In the genomic region with DNA sequence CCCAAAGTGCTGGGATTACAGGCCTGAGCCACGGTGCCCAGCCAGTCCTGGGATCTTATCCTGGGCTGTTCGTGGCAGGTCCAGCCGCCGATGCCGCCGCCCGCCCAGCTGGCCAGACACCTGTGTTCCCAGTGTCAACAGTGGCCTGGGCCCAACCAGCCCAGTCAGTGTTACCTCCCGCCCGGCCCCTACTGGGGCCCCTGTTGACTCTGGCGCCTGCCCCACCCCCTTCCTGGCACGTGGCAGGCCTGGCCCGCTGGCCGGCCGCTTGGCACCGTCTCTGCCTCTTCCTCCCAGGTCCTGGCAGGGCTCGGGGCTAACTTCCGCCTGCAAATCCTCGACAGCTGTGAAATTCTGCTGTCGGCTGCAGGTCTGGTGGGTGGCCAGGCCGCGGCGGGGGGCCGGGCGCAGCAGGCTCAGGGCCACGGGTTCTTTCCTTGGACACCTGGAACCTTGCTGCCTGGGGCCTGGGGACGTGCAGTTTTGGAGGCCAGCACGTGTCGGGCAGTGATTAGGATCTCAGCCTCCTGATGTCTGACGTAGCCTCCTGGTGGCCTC, we compare ENCODE assay signal across 1 cellular context.
TF ChIP-seq lines count a peak whose summit lies in the region.

No MANE protein-coding gene starts in this region.

TF ChIP-seq in HepG2, 621 proteins besides CTCF, POLR2A, EP300 and RAD21 (continued from another document and continues in another):
- TF ChIP-seq REXO4 (CRISPR knock-in tag; IDR thresholded peaks at IDR 0.05; ENCODE audit: borderline replicate concordance) (peak; percentile 82; the same call in 1 of the 2 replicates), MAZ (IDR thresholded peaks at IDR 0.05; ENCODE audit: borderline replicate concordance, low read depth, low read length) (peak; percentile 84), MAZ (CRISPR knock-in tag; IDR thresholded peaks at IDR 0.05; ENCODE audit: low read depth) (peak; percentile 75; the same call in 1 of the 2 replicates), MIER2 (CRISPR knock-in tag; IDR thresholded peaks at IDR 0.05) (peak; percentile 57; the same call in 1 of the 2 replicates), ZNF788 (CRISPR knock-in tag; IDR thresholded peaks at IDR 0.05; ENCODE audit: borderline replicate concordance) (peak; percentile 76; the same call in 1 of the 2 replicates), RBAK (CRISPR knock-in tag; IDR thresholded peaks at IDR 0.05) (no peak), HMG20B (CRISPR knock-in tag; conservative IDR thresholded peaks at IDR 0.05) (peak; percentile 86), ZKSCAN1 (IDR thresholded peaks at IDR 0.05; ENCODE audit: low read length) (no peak), ESRRA (CRISPR knock-in tag; IDR thresholded peaks at IDR 0.05; ENCODE audit: low read depth) (peak; percentile 80), PAX8 (CRISPR knock-in tag; IDR thresholded peaks at IDR 0.05; ENCODE audit: borderline replicate concordance) (no peak; the same call in 1 of the 2 replicates), ARNT2 (CRISPR knock-in tag; IDR thresholded peaks at IDR 0.05; ENCODE audit: low read depth) (peak; percentile 94; the same call in 1 of the 2 replicates), ZNF230 (CRISPR knock-in tag; IDR thresholded peaks at IDR 0.05) (peak; percentile 43; the same call in 1 of the 2 replicates), ZNF296 (CRISPR knock-in tag; conservative IDR thresholded peaks at IDR 0.05) (peak; percentile 96), ISX (CRISPR knock-in tag; conservative IDR thresholded peaks at IDR 0.05) (0 out of 2 replicates have a peak, but pooled peaks have one; percentile 40), PTBP1 (IDR thresholded peaks at IDR 0.05; ENCODE audit: low read depth, low read length, poor library complexity, severe bottlenecking) (no peak), ATF7 (IDR thresholded peaks at IDR 0.05) (no peak), ATF7 (CRISPR knock-in tag; IDR thresholded peaks at IDR 0.05) (peak; percentile 72), ZNF510 (CRISPR knock-in tag; IDR thresholded peaks at IDR 0.05; ENCODE audit: low read depth) (no peak), SMC3 (IDR thresholded peaks at IDR 0.05; ENCODE audit: low read length) (no peak; the same call in 1 of the 2 replicates), ZNF512 (CRISPR knock-in tag; IDR thresholded peaks at IDR 0.05) (no peak), FOXA1 (IDR thresholded peaks at IDR 0.05) (peak; percentile 71; the same call in 1 of the 2 replicates), FOXA1 (CRISPR knock-in tag; IDR thresholded peaks at IDR 0.05) (peak; percentile 99), ELF4 (CRISPR knock-in tag; IDR thresholded peaks at IDR 0.05; ENCODE audit: borderline replicate concordance) (no peak), BRD4 (CRISPR knock-in tag; IDR thresholded peaks at IDR 0.05) (peak; percentile 72; the same call in 1 of the 2 replicates), ETV6 (CRISPR knock-in tag; conservative IDR thresholded peaks at IDR 0.05) (0 out of 2 replicates have a peak, but pooled peaks have one; percentile 65), ZNF530 (CRISPR knock-in tag; IDR thresholded peaks at IDR 0.05; ENCODE audit: low read depth) (no peak), HNF1B (CRISPR knock-in tag; IDR thresholded peaks at IDR 0.05) (peak; percentile 89), SRSF1 (optimal IDR thresholded peaks at IDR 0.05; ENCODE audit: low read depth, low read length) (peak; percentile 42)
- TF ChIP-seq, protein P1, sequence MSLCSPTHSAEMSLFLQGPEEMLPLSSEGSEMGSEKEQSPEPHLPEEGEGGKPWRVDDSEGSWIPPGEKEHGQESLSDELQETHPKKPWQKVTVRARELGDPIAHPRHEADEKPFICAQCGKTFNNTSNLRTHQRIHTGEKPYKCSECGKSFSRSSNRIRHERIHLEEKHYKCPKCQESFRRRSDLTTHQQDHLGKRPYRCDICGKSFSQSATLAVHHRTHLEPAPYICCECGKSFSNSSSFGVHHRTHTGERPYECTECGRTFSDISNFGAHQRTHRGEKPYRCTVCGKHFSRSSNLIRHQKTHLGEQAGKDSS (CRISPR knock-in tag; IDR thresholded peaks at IDR 0.05; ENCODE audit: borderline replicate concordance, low read depth) = peak; percentile 75; the same call in 1 of the 2 replicates
- TF ChIP-seq, protein P2, sequence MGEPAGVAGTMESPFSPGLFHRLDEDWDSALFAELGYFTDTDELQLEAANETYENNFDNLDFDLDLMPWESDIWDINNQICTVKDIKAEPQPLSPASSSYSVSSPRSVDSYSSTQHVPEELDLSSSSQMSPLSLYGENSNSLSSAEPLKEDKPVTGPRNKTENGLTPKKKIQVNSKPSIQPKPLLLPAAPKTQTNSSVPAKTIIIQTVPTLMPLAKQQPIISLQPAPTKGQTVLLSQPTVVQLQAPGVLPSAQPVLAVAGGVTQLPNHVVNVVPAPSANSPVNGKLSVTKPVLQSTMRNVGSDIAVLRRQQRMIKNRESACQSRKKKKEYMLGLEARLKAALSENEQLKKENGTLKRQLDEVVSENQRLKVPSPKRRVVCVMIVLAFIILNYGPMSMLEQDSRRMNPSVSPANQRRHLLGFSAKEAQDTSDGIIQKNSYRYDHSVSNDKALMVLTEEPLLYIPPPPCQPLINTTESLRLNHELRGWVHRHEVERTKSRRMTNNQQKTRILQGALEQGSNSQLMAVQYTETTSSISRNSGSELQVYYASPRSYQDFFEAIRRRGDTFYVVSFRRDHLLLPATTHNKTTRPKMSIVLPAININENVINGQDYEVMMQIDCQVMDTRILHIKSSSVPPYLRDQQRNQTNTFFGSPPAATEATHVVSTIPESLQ (CRISPR knock-in tag; conservative IDR thresholded peaks at IDR 0.05) = no peak
- TF ChIP-seq, protein P3, sequence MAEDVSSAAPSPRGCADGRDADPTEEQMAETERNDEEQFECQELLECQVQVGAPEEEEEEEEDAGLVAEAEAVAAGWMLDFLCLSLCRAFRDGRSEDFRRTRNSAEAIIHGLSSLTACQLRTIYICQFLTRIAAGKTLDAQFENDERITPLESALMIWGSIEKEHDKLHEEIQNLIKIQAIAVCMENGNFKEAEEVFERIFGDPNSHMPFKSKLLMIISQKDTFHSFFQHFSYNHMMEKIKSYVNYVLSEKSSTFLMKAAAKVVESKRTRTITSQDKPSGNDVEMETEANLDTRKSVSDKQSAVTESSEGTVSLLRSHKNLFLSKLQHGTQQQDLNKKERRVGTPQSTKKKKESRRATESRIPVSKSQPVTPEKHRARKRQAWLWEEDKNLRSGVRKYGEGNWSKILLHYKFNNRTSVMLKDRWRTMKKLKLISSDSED (CRISPR knock-in tag; IDR thresholded peaks at IDR 0.05) = no peak
- TF ChIP-seq, protein P4, sequence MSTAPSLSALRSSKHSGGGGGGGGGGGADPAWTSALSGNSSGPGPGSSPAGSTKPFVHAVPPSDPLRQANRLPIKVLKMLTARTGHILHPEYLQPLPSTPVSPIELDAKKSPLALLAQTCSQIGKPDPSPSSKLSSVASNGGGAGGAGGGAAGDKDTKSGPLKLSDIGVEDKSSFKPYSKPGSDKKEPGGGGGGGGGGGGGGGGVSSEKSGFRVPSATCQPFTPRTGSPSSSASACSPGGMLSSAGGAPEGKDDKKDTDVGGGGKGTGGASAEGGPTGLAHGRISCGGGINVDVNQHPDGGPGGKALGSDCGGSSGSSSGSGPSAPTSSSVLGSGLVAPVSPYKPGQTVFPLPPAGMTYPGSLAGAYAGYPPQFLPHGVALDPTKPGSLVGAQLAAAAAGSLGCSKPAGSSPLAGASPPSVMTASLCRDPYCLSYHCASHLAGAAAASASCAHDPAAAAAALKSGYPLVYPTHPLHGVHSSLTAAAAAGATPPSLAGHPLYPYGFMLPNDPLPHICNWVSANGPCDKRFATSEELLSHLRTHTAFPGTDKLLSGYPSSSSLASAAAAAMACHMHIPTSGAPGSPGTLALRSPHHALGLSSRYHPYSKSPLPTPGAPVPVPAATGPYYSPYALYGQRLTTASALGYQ (CRISPR knock-in tag; IDR thresholded peaks at IDR 0.05) = peak; percentile 96
- TF ChIP-seq, protein P5, sequence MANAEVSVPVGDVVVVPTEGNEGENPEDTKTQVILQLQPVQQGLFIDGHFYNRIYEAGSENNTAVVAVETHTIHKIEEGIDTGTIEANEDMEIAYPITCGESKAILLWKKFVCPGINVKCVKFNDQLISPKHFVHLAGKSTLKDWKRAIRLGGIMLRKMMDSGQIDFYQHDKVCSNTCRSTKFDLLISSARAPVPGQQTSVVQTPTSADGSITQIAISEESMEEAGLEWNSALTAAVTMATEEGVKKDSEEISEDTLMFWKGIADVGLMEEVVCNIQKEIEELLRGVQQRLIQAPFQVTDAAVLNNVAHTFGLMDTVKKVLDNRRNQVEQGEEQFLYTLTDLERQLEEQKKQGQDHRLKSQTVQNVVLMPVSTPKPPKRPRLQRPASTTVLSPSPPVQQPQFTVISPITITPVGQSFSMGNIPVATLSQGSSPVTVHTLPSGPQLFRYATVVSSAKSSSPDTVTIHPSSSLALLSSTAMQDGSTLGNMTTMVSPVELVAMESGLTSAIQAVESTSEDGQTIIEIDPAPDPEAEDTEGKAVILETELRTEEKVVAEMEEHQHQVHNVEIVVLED (CRISPR knock-in tag; IDR thresholded peaks at IDR 0.05; ENCODE audit: borderline replicate concordance) = 0 out of 2 replicates have a peak, but pooled peaks have one; percentile 20
- TF ChIP-seq, protein P6, sequence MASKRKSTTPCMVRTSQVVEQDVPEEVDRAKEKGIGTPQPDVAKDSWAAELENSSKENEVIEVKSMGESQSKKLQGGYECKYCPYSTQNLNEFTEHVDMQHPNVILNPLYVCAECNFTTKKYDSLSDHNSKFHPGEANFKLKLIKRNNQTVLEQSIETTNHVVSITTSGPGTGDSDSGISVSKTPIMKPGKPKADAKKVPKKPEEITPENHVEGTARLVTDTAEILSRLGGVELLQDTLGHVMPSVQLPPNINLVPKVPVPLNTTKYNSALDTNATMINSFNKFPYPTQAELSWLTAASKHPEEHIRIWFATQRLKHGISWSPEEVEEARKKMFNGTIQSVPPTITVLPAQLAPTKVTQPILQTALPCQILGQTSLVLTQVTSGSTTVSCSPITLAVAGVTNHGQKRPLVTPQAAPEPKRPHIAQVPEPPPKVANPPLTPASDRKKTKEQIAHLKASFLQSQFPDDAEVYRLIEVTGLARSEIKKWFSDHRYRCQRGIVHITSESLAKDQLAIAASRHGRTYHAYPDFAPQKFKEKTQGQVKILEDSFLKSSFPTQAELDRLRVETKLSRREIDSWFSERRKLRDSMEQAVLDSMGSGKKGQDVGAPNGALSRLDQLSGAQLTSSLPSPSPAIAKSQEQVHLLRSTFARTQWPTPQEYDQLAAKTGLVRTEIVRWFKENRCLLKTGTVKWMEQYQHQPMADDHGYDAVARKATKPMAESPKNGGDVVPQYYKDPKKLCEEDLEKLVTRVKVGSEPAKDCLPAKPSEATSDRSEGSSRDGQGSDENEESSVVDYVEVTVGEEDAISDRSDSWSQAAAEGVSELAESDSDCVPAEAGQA (IDR thresholded peaks at IDR 0.05; ENCODE audit: low read depth) = 0 out of 2 replicates have a peak, but pooled peaks have one; percentile 30
- TF ChIP-seq, protein P6 (CRISPR knock-in tag; IDR thresholded peaks at IDR 0.05; ENCODE audit: borderline replicate concordance) = no peak
- TF ChIP-seq, protein P7, sequence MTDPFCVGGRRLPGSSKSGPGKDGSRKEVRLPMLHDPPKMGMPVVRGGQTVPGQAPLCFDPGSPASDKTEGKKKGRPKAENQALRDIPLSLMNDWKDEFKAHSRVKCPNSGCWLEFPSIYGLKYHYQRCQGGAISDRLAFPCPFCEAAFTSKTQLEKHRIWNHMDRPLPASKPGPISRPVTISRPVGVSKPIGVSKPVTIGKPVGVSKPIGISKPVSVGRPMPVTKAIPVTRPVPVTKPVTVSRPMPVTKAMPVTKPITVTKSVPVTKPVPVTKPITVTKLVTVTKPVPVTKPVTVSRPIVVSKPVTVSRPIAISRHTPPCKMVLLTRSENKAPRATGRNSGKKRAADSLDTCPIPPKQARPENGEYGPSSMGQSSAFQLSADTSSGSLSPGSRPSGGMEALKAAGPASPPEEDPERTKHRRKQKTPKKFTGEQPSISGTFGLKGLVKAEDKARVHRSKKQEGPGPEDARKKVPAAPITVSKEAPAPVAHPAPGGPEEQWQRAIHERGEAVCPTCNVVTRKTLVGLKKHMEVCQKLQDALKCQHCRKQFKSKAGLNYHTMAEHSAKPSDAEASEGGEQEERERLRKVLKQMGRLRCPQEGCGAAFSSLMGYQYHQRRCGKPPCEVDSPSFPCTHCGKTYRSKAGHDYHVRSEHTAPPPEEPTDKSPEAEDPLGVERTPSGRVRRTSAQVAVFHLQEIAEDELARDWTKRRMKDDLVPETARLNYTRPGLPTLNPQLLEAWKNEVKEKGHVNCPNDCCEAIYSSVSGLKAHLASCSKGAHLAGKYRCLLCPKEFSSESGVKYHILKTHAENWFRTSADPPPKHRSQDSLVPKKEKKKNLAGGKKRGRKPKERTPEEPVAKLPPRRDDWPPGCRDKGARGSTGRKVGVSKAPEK (CRISPR knock-in tag; IDR thresholded peaks at IDR 0.05; ENCODE audit: borderline replicate concordance) = no peak
